ENCODE assay signal across 18 cellular contexts in genomic region chrX:130771230-130771629, GRCh38.
DNase-seq lines count a peak whose midpoint lies in the region; FAIRE-seq and TF ChIP-seq lines count a peak whose summit lies in the region.
"Had no signal": no experiment of that assay in that cellular context is flagged by ENCODE, and none has a peak within 500 bp of the region (broad histone marks: within the 10 kb centered on the region; RNA-seq: fewer than 3 reads in every experiment).

No MANE protein-coding gene starts in this region.

- POLR2A ChIA-PET in HEK293 (lab: Yijun Ruan, JAX): no interaction called here

- peak overlapping the region; percentile 58 for H3K4me2 ChIP-seq in astrocyte (ENCODE audit: low read length)
- H3K4me2 ChIP-seq in osteoblast (ENCODE audit: insufficient read depth, low read length): no peak overlapping the region

- no peak overlapping the region for H3K4me3 Mint-ChIP-seq in astrocyte (ENCODE audit: unreplicated experiment)
- H3K4me3 Mint-ChIP-seq: CD4-positive, CD25-positive, alpha-beta regulatory T cell; stimulated activated naive CD8-positive, alpha-beta T cell treated with anti-CD3 and anti-CD28 coated beads, Interleukin-15, Interleukin-2, amounts not matched to agents 100 ng/mL and 50 ng/mL, for 24 hours had no signal

- H3K9me3 Mint-ChIP-seq in astrocyte (ENCODE audit: unreplicated experiment): no peaks in the 10 kb centered on the region
- H3K9me3 Mint-ChIP-seq: CD4-positive, CD25-positive, alpha-beta regulatory T cell; stimulated activated naive CD8-positive, alpha-beta T cell treated with anti-CD3 and anti-CD28 coated beads, Interleukin-15, Interleukin-2, amounts not matched to agents 100 ng/mL and 50 ng/mL, for 24 hours had no signal

- H3K9ac ChIP-seq in astrocyte (ENCODE audit: low read length): no peak overlapping the region

- H3K27me3 Mint-ChIP-seq in astrocyte (ENCODE audit: low read depth, unreplicated experiment): no peaks in the 10 kb centered on the region
- H3K27me3 Mint-ChIP-seq: CD4-positive, CD25-positive, alpha-beta regulatory T cell; stimulated activated naive CD8-positive, alpha-beta T cell treated with anti-CD3 and anti-CD28 coated beads, Interleukin-15, Interleukin-2, amounts not matched to agents 100 ng/mL and 50 ng/mL, for 24 hours had no signal

- H3K36me3 ChIP-seq in HEK293 (ENCODE audit: control insufficient read depth in 2 of 2, insufficient read depth in 1 of 2, low read length in 2 of 2): no peaks in the 10 kb centered on the region
- H3K36me3 ChIP-seq in astrocyte (ENCODE audit: insufficient read depth, low read length): no peaks in the 10 kb centered on the region
- no peaks in the 10 kb centered on the region for H3K36me3 ChIP-seq in osteoblast (ENCODE audit: insufficient read depth, low read length)
- H3K36me3 ChIP-seq: transverse colon had no signal

- no peak for TF ChIP-seq CTCF in HEK293 (tag by site-specific recombination; IDR thresholded peaks at IDR 0.05)
- TF ChIP-seq CTCF in astrocyte (IDR thresholded peaks at IDR 0.05; ENCODE audit: insufficient read depth, low read depth, low read length): no peak
- no peak for TF ChIP-seq CTCF in osteoblast (IDR thresholded peaks at IDR 0.05; ENCODE audit: extremely low read depth, low read depth, low read length)

- no peaks in the 10 kb centered on the region for H3K79me2 ChIP-seq in astrocyte (ENCODE audit: insufficient read depth, low read length)
- H3K79me2 ChIP-seq in osteoblast (ENCODE audit: insufficient read depth, low read length): no peaks in the 10 kb centered on the region

- H3K27me3 ChIP-seq in astrocyte (ENCODE audit: insufficient read depth, low read length) (no peaks in the 10 kb centered on the region), osteoblast (ENCODE audit: insufficient read depth, low read length) (no peaks in the 10 kb centered on the region)
- H3K27me3 ChIP-seq: transverse colon had no signal

- peak overlapping the region; percentile 34 for H3K27ac Mint-ChIP-seq in astrocyte (ENCODE audit: unreplicated experiment)
- H3K27ac Mint-ChIP-seq: stimulated activated naive CD8-positive, alpha-beta T cell treated with anti-CD3 and anti-CD28 coated beads, Interleukin-15, Interleukin-2, amounts not matched to agents 100 ng/mL and 50 ng/mL, for 24 hours had no signal

- H3K4me3 ChIP-seq in HEK293 (ENCODE audit: low read depth, low read length) (no peak overlapping the region), astrocyte (ENCODE audit: insufficient read depth, low read depth, low read length) (no peak overlapping the region), osteoblast (ENCODE audit: insufficient read depth, low read length) (no peak overlapping the region)
- H3K4me3 ChIP-seq: transverse colon had no signal

- no peak overlapping the region for H2AFZ ChIP-seq in astrocyte (ENCODE audit: low read depth, low read length)
- H2AFZ ChIP-seq in osteoblast (ENCODE audit: low read length): no peak overlapping the region

- peak; percentile 0 for DNase-seq in NCI-H748 (lab: John Stamatoyannopoulos, UW; ENCODE audit: unreplicated experiment)
- no peak for DNase-seq in NCI-H748 treated with DMSO at 0.1 percent for 48 hours (lab: John Stamatoyannopoulos, UW)
- DNase-seq in astrocyte (ENCODE audit: low read depth): no peak
- DNase-seq in osteoblast (ENCODE audit: insufficient read length, low spot score, missing footprints): no peak
- DNase-seq in cerebellum (ENCODE audit: low spot score): no peak
- DNase-seq in NCI-H2171 treated with DMSO at 0.1 percent for 48 hours (lab: John Stamatoyannopoulos, UW): no peak
- no peak for DNase-seq in NCI-H146 (lab: John Stamatoyannopoulos, UW)
- DNase-seq: activated naive CD4-positive, alpha-beta T cell treated with Interleukin-2 at 50 U/mL for 16 hours; NCI-H2029 treated with DMSO at 0.1 percent for 48 hours; NCI-H774; occipital lobe; stimulated activated CD4-positive, alpha-beta T cell treated with anti-CD3 and anti-CD28 coated beads, Interleukin-1b, Interleukin-23, amount 100 ng/mL, for 48 hours; transverse colon had no signal

- CTCF ChIA-PET in HEK293 (lab: Yijun Ruan, JAX): no interaction called here

- FAIRE-seq in astrocyte (lab: Jason Lieb, UNC): no peak
- FAIRE-seq: H1 had no signal

- H3K27ac ChIP-seq in HEK293 (ENCODE audit: extremely low read depth, low read depth, low read length) (no peak overlapping the region), astrocyte (ENCODE audit: low read depth, low read length) (peak overlapping the region; percentile 51), osteoblast (ENCODE audit: low read depth, low read length) (peak overlapping the region; percentile 65)
- H3K27ac ChIP-seq: RWPE1, transverse colon had no signal

- H4K20me1 ChIP-seq in astrocyte (ENCODE audit: insufficient read depth, low read length): no peaks in the 10 kb centered on the region
- H4K20me1 ChIP-seq in osteoblast (ENCODE audit: insufficient read depth, low read length): no peaks in the 10 kb centered on the region

- no peaks in the 10 kb centered on the region for H3K36me3 Mint-ChIP-seq in astrocyte (ENCODE audit: low read depth, unreplicated experiment)

- H3K9me3 ChIP-seq in HEK293 (ENCODE audit: control insufficient read depth, insufficient read depth, low read depth, low read length): no peaks in the 10 kb centered on the region
- H3K9me3 ChIP-seq in astrocyte (ENCODE audit: insufficient read depth, low read depth, low read length): no peaks in the 10 kb centered on the region
- no peaks in the 10 kb centered on the region for H3K9me3 ChIP-seq in osteoblast (ENCODE audit: low read depth, low read length)
- H3K9me3 ChIP-seq: transverse colon had no signal

- peaks cover 22% of the 10 kb centered on the region for H3K4me1 Mint-ChIP-seq in astrocyte (ENCODE audit: low read depth, unreplicated experiment)

- H3K4me1 ChIP-seq in HEK293 (ENCODE audit: control insufficient read depth, insufficient read depth, low read length) (peaks cover 14% of the 10 kb centered on the region), astrocyte (ENCODE audit: insufficient read depth, low read length) (peaks cover 23% of the 10 kb centered on the region), osteoblast (ENCODE audit: insufficient read depth, low read length) (peaks cover 20% of the 10 kb centered on the region)
- H3K4me1 ChIP-seq: transverse colon had no signal

TF ChIP-seq in HEK293, 187 proteins besides CTCF, POLR2A, EP300 and RAD21:
- TF ChIP-seq REST (tag by site-specific recombination; IDR thresholded peaks at IDR 0.05) (peak; percentile 53), PRDM6 (tag by site-specific recombination; IDR thresholded peaks at IDR 0.05) (peak; percentile 59; the same call in 1 of the 2 replicates), SP7 (tag by site-specific recombination; IDR thresholded peaks at IDR 0.05) (peak; percentile 82), ZNF354C (tag by site-specific recombination; IDR thresholded peaks at IDR 0.05; ENCODE audit: borderline replicate concordance, low read depth) (no peak)
